Comparison of ENCODE assay signal across 8 cellular contexts in genomic region chr10:35126062-35126529, GRCh38. TPM values are rescaled to one million over a fixed set of nuclear protein-coding genes. Genes with fewer than 3 reads are reported as not detected.
DNase-seq lines count a peak whose midpoint lies in the region; ATAC-seq and TF ChIP-seq lines count a peak whose summit lies in the region.

No MANE protein-coding gene starts in this region.

- TF ChIP-seq CTCF in AG09309 (IDR thresholded peaks at IDR 0.05; ENCODE audit: control insufficient read depth, insufficient read depth, low read depth, low read length, missing control alignments) (no peak), body of pancreas (IDR thresholded peaks at IDR 0.05) (no peak)

- no peaks in the 10 kb centered on the region for H3K36me3 ChIP-seq in body of pancreas (replicated peaks in 1 of 2; ENCODE audit: insufficient read depth in 1 of 2, low read depth in 2 of 2)

- H3K4me1 ChIP-seq in body of pancreas = peaks cover 37% of the 10 kb centered on the region

- H3K4me3 ChIP-seq in AG09309 (ENCODE audit: control insufficient read depth, low read depth, low read length) (peak overlapping the region; percentile 73), body of pancreas (peak overlapping the region in 1 of 2 donors; percentile 18)

- no peaks in the 10 kb centered on the region for H3K27me3 ChIP-seq in body of pancreas

- WGBS in body of pancreas, 2 donors = 56 to 62% methylated on average over 9 to 13 of the region's 13 CpGs

- no peak for TF ChIP-seq POLR2A in body of pancreas (IDR thresholded peaks at IDR 0.05)

- DNase-seq in AG09309 (ENCODE audit: low read depth) (no peak), body of pancreas (no peak), midbrain (lab: John Stamatoyannopoulos, UW) (peak; percentile 66), globus pallidus (ENCODE audit: low spot score) (no peak), COR-L47 (lab: John Stamatoyannopoulos, UW) (no peak), SW 1271 (lab: John Stamatoyannopoulos, UW) (no peak)

- peak overlapping the region; percentile 5 to 99 (median 94) for H3K27ac ChIP-seq in body of pancreas

- intact Hi-C loops in body of pancreas (cut with DNase I) = no loop called here

- no peaks in the 10 kb centered on the region for H3K9me3 ChIP-seq in body of pancreas

- ATAC-seq in HG03159 (IDR thresholded peaks at IDR 0.05; ENCODE audit: unreplicated experiment) = peak; percentile 1
- peak; percentile 2 for ATAC-seq in body of pancreas
- no peak for ATAC-seq in GM21619 (IDR thresholded peaks at IDR 0.05; ENCODE audit: unreplicated experiment)

RNA-seq across cellular contexts. Expression of gene CREM, which starts 0.6 kb away (rescaled TPM):
- total RNA-seq in body of pancreas = 10 to 100 TPM; 10.5 to 26.7 TPM

RNA-seq across cellular contexts. Expression of gene CUL2, which starts 36.0 kb away (rescaled TPM):
- total RNA-seq in body of pancreas = 1 to 10 TPM; 7.3 to 8.0 TPM
